Comparison of ENCODE assay signal across 16 cellular contexts in the genomic region with DNA sequence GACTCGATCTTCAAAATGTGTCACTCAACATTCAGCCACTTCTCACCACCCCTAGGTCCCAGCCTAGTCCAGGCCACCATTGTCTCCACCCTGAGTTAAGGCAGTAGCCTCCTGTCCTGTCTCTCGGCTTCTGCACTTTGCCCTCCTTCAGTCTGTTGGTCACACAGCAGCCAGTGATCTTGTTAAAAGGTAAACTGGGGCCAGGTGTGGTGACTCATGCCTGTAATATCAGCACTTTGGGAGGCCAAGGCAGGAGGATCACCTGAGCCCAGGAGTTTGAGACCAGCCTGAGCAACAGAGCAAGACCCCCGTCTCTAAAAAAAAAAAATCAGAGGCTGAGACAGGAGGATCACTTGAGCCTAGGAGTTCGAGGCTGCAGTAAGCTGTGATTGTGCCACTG.
"Had no signal": no experiment of that assay in that cellular context is flagged by ENCODE, and none has a peak within 500 bp of the region (broad histone marks: within the 10 kb centered on the region; RNA-seq: fewer than 3 reads in every experiment).

No MANE protein-coding gene starts in this region.

- H3K4me3 ChIP-seq: coronary artery, dorsolateral prefrontal cortex, smooth muscle cell, tibial artery had no signal

- H3K27me3 Mint-ChIP-seq: naive thymus-derived CD8-positive, alpha-beta T cell had no signal

- H3K9me3 ChIP-seq: neutrophil, tibial artery had no signal

- H3K27me3 ChIP-seq: dorsolateral prefrontal cortex, neutrophil, tibial artery had no signal

- DNase-seq: dorsolateral prefrontal cortex; effector CD8-positive, alpha-beta T cell; foreskin melanocyte; head of caudate nucleus; hippocampal formation; mesendoderm; naive thymus-derived CD8-positive, alpha-beta T cell; posterior cingulate gyrus; stimulated activated CD4-positive, alpha-beta T cell treated with anti-CD3 and anti-CD28 coated beads, Interleukin-4, amount 100 ng/mL, for 1 hour; stimulated activated CD8-positive, alpha-beta memory T cell treated with anti-CD3 and anti-CD28 coated beads, Interleukin-4, amount 100 ng/mL, for 48 hours; stimulated activated naive CD8-positive, alpha-beta T cell treated with anti-CD3 and anti-CD28 coated beads, Interleukin-15, Interleukin-2, amounts not matched to agents 100 U/mL and 50 U/mL, for 24 hours; tibial artery had no signal

- H3K4me3 Mint-ChIP-seq: naive thymus-derived CD8-positive, alpha-beta T cell; stimulated activated effector memory CD8-positive, alpha-beta T cell treated with anti-CD3 and anti-CD28 coated beads, Interleukin-12 subunit alpha, Interleukin-12 subunit beta, amount 100 ng/mL, for 72 hours had no signal

- H3K9me3 Mint-ChIP-seq: naive thymus-derived CD8-positive, alpha-beta T cell; stimulated activated effector memory CD8-positive, alpha-beta T cell treated with anti-CD3 and anti-CD28 coated beads, Interleukin-12 subunit alpha, Interleukin-12 subunit beta, amount 100 ng/mL, for 72 hours had no signal

- ATAC-seq: naive thymus-derived CD8-positive, alpha-beta T cell; stimulated activated effector memory CD8-positive, alpha-beta T cell treated with anti-CD3 and anti-CD28 coated beads, Interleukin-12 subunit alpha, Interleukin-12 subunit beta, amount 100 ng/mL, for 72 hours; stimulated activated naive CD8-positive, alpha-beta T cell treated with anti-CD3 and anti-CD28 coated beads, Interleukin-15, Interleukin-2, amounts not matched to agents 100 U/mL and 50 U/mL, for 24 hours had no signal

- H3K27ac ChIP-seq: coronary artery, dorsolateral prefrontal cortex, neutrophil, tibial artery had no signal

- H3K4me1 Mint-ChIP-seq: stimulated activated effector memory CD8-positive, alpha-beta T cell treated with anti-CD3 and anti-CD28 coated beads, Interleukin-12 subunit alpha, Interleukin-12 subunit beta, amount 100 ng/mL, for 72 hours had no signal

- H3K4me1 ChIP-seq: tibial artery had no signal
